ENCODE assay signal across 8 cellular contexts in genomic region chr15:96333194-96334016, GRCh38. TPM values are rescaled to one million over a fixed set of nuclear protein-coding genes. Genes with fewer than 3 reads are reported as not detected.
DNase-seq lines count a peak whose midpoint lies in the region; ATAC-seq and TF ChIP-seq lines count a peak whose summit lies in the region.

No MANE protein-coding gene starts in this region.

- ATAC-seq in foreskin keratinocyte, result peak; percentile 4
- ATAC-seq in GM18520 (IDR thresholded peaks at IDR 0.05; ENCODE audit: unreplicated experiment), result no peak

- peaks cover 91% of the 10 kb centered on the region for H3K27me3 Mint-ChIP-seq in activated T-cell treated with anti-CD3 and anti-CD28 coated beads, Interleukin-2, amount 50 U/mL, for 24 hours

- peaks cover 28% of the 10 kb centered on the region for H3K4me1 Mint-ChIP-seq in activated T-cell treated with anti-CD3 and anti-CD28 coated beads, Interleukin-2, amount 50 U/mL, for 24 hours (ENCODE audit: low read depth)

- no peak for TF ChIP-seq CTCF in VCaP (conservative IDR thresholded peaks at IDR 0.05)
- peak; percentile 10 for TF ChIP-seq CTCF in foreskin keratinocyte (conservative IDR thresholded peaks at IDR 0.05)

- peak overlapping the region; percentile 50 for H3K4me3 Mint-ChIP-seq in activated T-cell treated with anti-CD3 and anti-CD28 coated beads, Interleukin-2, amount 50 U/mL, for 24 hours

- peak overlapping the region; percentile 92 for H3K4ac ChIP-seq in trophoblast cell (ENCODE audit: low read depth, low read length)

- peak overlapping the region; percentile 91 for H3K9ac ChIP-seq in trophoblast cell (ENCODE audit: low read length)

- peak overlapping the region; percentile 39 for H4K91ac ChIP-seq in trophoblast cell (ENCODE audit: low read depth, low read length)

- H3K4me2 ChIP-seq in trophoblast cell (ENCODE audit: low read length), result peak overlapping the region; percentile 54

- DNase-seq in activated T-cell treated with anti-CD3 and anti-CD28 coated beads, Interleukin-2, amount 50 U/mL, for 24 hours, result no peak
- DNase-seq in activated T-cell treated with anti-CD3 and anti-CD28 coated beads, Interleukin-2, amount 50 U/mL, for 1 hour, result no peak
- DNase-seq in foreskin keratinocyte (no peak), trophoblast cell (peak in 1 of 2 donors; percentile 48), NK-92 (lab: John Stamatoyannopoulos, UW; ENCODE audit: unreplicated experiment) (no peak)
- DNase-seq in activated effector memory CD4-positive, alpha-beta T cell treated with Interleukin-2 at 50 U/mL for 16 hours, result no peak

- no peaks in the 10 kb centered on the region for H3K36me3 Mint-ChIP-seq in activated T-cell treated with anti-CD3 and anti-CD28 coated beads, Interleukin-2, amount 50 U/mL, for 24 hours (ENCODE audit: low read depth)

- peaks cover 44% of the 10 kb centered on the region for H3K79me1 ChIP-seq in trophoblast cell (ENCODE audit: low read length)

- peak overlapping the region; percentile 28 for H2AK5ac ChIP-seq in trophoblast cell (ENCODE audit: low read length)

- peak overlapping the region; percentile 27 for H4K12ac ChIP-seq in trophoblast cell (ENCODE audit: low read depth, low read length)

- no peak overlapping the region for H2BK12ac ChIP-seq in trophoblast cell (ENCODE audit: low read length)

- H3K9me3 Mint-ChIP-seq in activated T-cell treated with anti-CD3 and anti-CD28 coated beads, Interleukin-2, amount 50 U/mL, for 24 hours, result no peaks in the 10 kb centered on the region

- H3K9me3 ChIP-seq in trophoblast cell (ENCODE audit: insufficient read depth, low read depth, low read length), result no peaks in the 10 kb centered on the region

- H3K4me3 ChIP-seq in trophoblast cell (ENCODE audit: low read depth, low read length), result peak overlapping the region; percentile 77

- WGBS in trophoblast cell (ENCODE audit: extremely low coverage, insufficient coverage, insufficient read length), result no CpG with 5 or more reads among the region's 62 CpGs

- H2BK5ac ChIP-seq in trophoblast cell (ENCODE audit: low read depth, low read length, poor library complexity), result peak overlapping the region; percentile 75

- H3K27me3 ChIP-seq in foreskin keratinocyte (no peaks in the 10 kb centered on the region), trophoblast cell (ENCODE audit: insufficient read depth, low read length) (no peaks in the 10 kb centered on the region)

- H4K8ac ChIP-seq in trophoblast cell (ENCODE audit: low read depth, low read length), result peak overlapping the region; percentile 67

- H3K4me1 ChIP-seq in foreskin keratinocyte (peaks cover 26% of the 10 kb centered on the region), trophoblast cell (ENCODE audit: control insufficient read depth in 1 of 2, insufficient read depth in 2 of 2, low read length in 2 of 2) (peaks cover 17 to 31% of the 10 kb centered on the region in 2 experiments)

- H3K23ac ChIP-seq in trophoblast cell (ENCODE audit: low read length), result no peak overlapping the region

- peaks cover 25 to 27% of the 10 kb centered on the region in 2 experiments for H3K36me3 ChIP-seq in trophoblast cell (ENCODE audit: control insufficient read depth in 1 of 2, insufficient read depth in 2 of 2, low read length in 2 of 2)

- no peak overlapping the region for H2AFZ ChIP-seq in trophoblast cell (ENCODE audit: insufficient read depth, low read length, poor library complexity)

- peaks cover 41% of the 10 kb centered on the region for H3K79me2 ChIP-seq in trophoblast cell (ENCODE audit: control insufficient read depth, insufficient read depth, low read length, poor library complexity)

- peak overlapping the region; percentile 82 for H3K18ac ChIP-seq in trophoblast cell (ENCODE audit: low read length)

- H2BK120ac ChIP-seq in trophoblast cell (ENCODE audit: insufficient read depth, low read length, poor library complexity), result peak overlapping the region; percentile 62

- peak overlapping the region; percentile 75 for H3K14ac ChIP-seq in trophoblast cell (ENCODE audit: low read length)

- H3K27ac Mint-ChIP-seq in activated T-cell treated with anti-CD3 and anti-CD28 coated beads, Interleukin-2, amount 50 U/mL, for 24 hours, result no peak overlapping the region

- H3K27ac ChIP-seq in VCaP, result peak overlapping the region; percentile 100
- H3K27ac ChIP-seq in foreskin keratinocyte, result peak overlapping the region; percentile 84
- H3K27ac ChIP-seq in trophoblast cell (ENCODE audit: low read depth, low read length), result peak overlapping the region; percentile 42

RNA-seq across cellular contexts. Expression of gene NR2F2, which starts 2.9 kb away (rescaled TPM):
- total RNA-seq in foreskin keratinocyte, result 24.9 and 30.6 TPM in 2 replicates
- polyA plus RNA-seq in foreskin keratinocyte, result 20.3 and 20.8 TPM in 2 replicates
- polyA plus RNA-seq in trophoblast cell (2013), result 91.9 and 99.1 TPM in 2 replicates

Comparison
In these comparisons a context has a peak if more than half of its experiments do, and no peak if none do; other contexts are left out.
1. H3K27ac ChIP-seq: peak in every context shown above with its lines; median percentile 100 in VCaP; 84 in foreskin keratinocyte; 42 in trophoblast cell.